Comparison of ENCODE assay signal across 8 cellular contexts in genomic region chr6:72622094-72622540, GRCh38. TPM values are rescaled to one million over a fixed set of nuclear protein-coding genes. Genes with fewer than 3 reads are reported as not detected.
DNase-seq lines count a peak whose midpoint lies in the region; ATAC-seq and TF ChIP-seq lines count a peak whose summit lies in the region.

No MANE protein-coding gene starts in this region.

- H3K36me3 Mint-ChIP-seq in central memory CD8-positive, alpha-beta T cell (ENCODE audit: insufficient read depth): peaks cover 10% of the 10 kb centered on the region

- H3K4me3 ChIP-seq in GM06990 (replicated peaks; ENCODE audit: low read depth, low read length): peak overlapping the region; percentile 60
- peak overlapping the region; percentile 73 for H3K4me3 ChIP-seq in WI38 (ENCODE audit: low read depth, low read length)
- peak overlapping the region; percentile 60 for H3K4me3 ChIP-seq in lower lobe of right lung

- no peak overlapping the region for H3K27ac Mint-ChIP-seq in central memory CD8-positive, alpha-beta T cell (ENCODE audit: low read depth)

- peak; percentile 76 for DNase-seq in GM06990 (ENCODE audit: extremely low read depth, insufficient read length)
- peak; percentile 25 for DNase-seq in H4 (ENCODE audit: low spot score)
- peak; percentile 30 for DNase-seq in NCI-H1092 (lab: John Stamatoyannopoulos, UW)
- DNase-seq in central memory CD8-positive, alpha-beta T cell (ENCODE audit: low spot score in 2 of 2): peak; percentile 36 to 39
- DNase-seq in lower lobe of right lung: peak; percentile 53
- DNase-seq in stimulated activated CD8-positive, alpha-beta memory T cell treated with anti-CD3 and anti-CD28 coated beads, Interleukin-12 subunit alpha, Interleukin-12 subunit beta, amount 100 ng/mL, for 4 hours (ENCODE audit: low read depth): peak; percentile 62
- DNase-seq in pons (ENCODE audit: low spot score): no peak

- no peak for TF ChIP-seq CTCF in GM06990 (IDR thresholded peaks at IDR 0.05; ENCODE audit: insufficient read depth, low read length, poor library complexity, severe bottlenecking)
- 0 out of 2 replicates have a peak, but pooled peaks have one; percentile 8 for TF ChIP-seq CTCF in WI38 (IDR thresholded peaks at IDR 0.05; ENCODE audit: low read depth, low read length)
- no peak for TF ChIP-seq CTCF in lower lobe of right lung (IDR thresholded peaks at IDR 0.05)

- ATAC-seq in central memory CD8-positive, alpha-beta T cell (replicated peaks; ENCODE audit: extremely low read depth, poor library complexity, severe bottlenecking): peak; percentile 35
- peak; percentile 60 to 75 for ATAC-seq in lower lobe of right lung

- H3K27me3 ChIP-seq in GM06990 (replicated peaks; ENCODE audit: control insufficient read depth, insufficient read depth, low read length) (no peaks in the 10 kb centered on the region), lower lobe of right lung (ENCODE audit: low read depth) (peaks cover 30% of the 10 kb centered on the region)

- H3K4me1 Mint-ChIP-seq in central memory CD8-positive, alpha-beta T cell: peaks cover 62% of the 10 kb centered on the region

- no peaks in the 10 kb centered on the region for H3K36me3 ChIP-seq in GM06990 (ENCODE audit: control insufficient read depth, insufficient read depth, low read length)
- H3K36me3 ChIP-seq in lower lobe of right lung: no peaks in the 10 kb centered on the region

- H3K9me3 ChIP-seq in lower lobe of right lung: no peaks in the 10 kb centered on the region

- no peaks in the 10 kb centered on the region for H3K27me3 Mint-ChIP-seq in central memory CD8-positive, alpha-beta T cell

- no peak overlapping the region for H3K27ac ChIP-seq in lower lobe of right lung

- H3K4me1 ChIP-seq in lower lobe of right lung: peaks cover 35% of the 10 kb centered on the region

- no peaks in the 10 kb centered on the region for H3K9me3 Mint-ChIP-seq in central memory CD8-positive, alpha-beta T cell

- intact Hi-C loops in lower lobe of right lung (cut with DNase I): no loop called here

- peak overlapping the region; percentile 94 for H3K4me3 Mint-ChIP-seq in central memory CD8-positive, alpha-beta T cell

RNA-seq across cellular contexts. Expression of gene KCNQ5, which starts 0.3 kb away (rescaled TPM):
- total RNA-seq in H4 (2014; rRNA removed; shearing (Covaris generic)): 1.4 and 2.1 TPM in 2 replicates
- total RNA-seq in lower lobe of right lung: 0.35 TPM
